ENCODE assay signal across 8 cellular contexts in genomic region chr7:134986363-134987231, GRCh38. TPM values are rescaled to one million over a fixed set of nuclear protein-coding genes. Genes with fewer than 3 reads are reported as not detected.
A peak's percentile ranks its signal among the peaks of the same experiment; 100 is the strongest.
DNase-seq lines count a peak whose midpoint lies in the region; ATAC-seq, FAIRE-seq and TF ChIP-seq lines count a peak whose summit lies in the region.

TSS of gene AGBL3 (plus strand) at chr7:134986508. CDS start at chr7:134987934, 1,426 bp downstream.

- FAIRE-seq in kidney (lab: Jason Lieb, UNC), result no peak

- H3K9me3 ChIP-seq in kidney (ENCODE audit: control insufficient read depth in 1 of 2, low read length in 2 of 2), result no peaks in the 10 kb centered on the region

- peaks cover 5 to 12% of the 10 kb centered on the region in 2 donors for H3K4me1 ChIP-seq in kidney (ENCODE audit: control insufficient read depth in 1 of 2, insufficient read depth in 1 of 2, low read depth in 1 of 2, low read length in 2 of 2)

- DNase-seq in AG10803 (ENCODE audit: low read depth) (peak; percentile 94), NCI-H345 (lab: John Stamatoyannopoulos, UW) (peak; percentile 97), cerebellar nuclear complex (lab: John Stamatoyannopoulos, UW) (peak; percentile 76 to 88), kidney (peak; percentile 98)
- DNase-seq in stimulated activated CD4-positive, alpha-beta T cell treated with anti-CD3 and anti-CD28 coated beads, Interleukin-15, amount 100 ng/mL, for 24 hours, result peak; percentile 95

- H3K9ac ChIP-seq in kidney (ENCODE audit: low read length in 2 of 2), result peak within 1 kb of the TSS; percentile 57 to 93

- peak within 1 kb of the TSS; percentile 91 to 97 for H3K27ac ChIP-seq in kidney (ENCODE audit: low read depth in 2 of 2, low read length in 2 of 2)

- intact Hi-C loops in kidney (cut with DNase I), result no loop called here

- peak; percentile 94 for ATAC-seq in GM19023 (IDR thresholded peaks at IDR 0.05; ENCODE audit: unreplicated experiment)
- peak; percentile 91 for ATAC-seq in HG03280 (IDR thresholded peaks at IDR 0.05; ENCODE audit: unreplicated experiment)
- ATAC-seq in activated CD4-positive, CD25-positive, alpha-beta regulatory T cell treated with anti-CD3 and anti-CD28 coated beads, Interleukin-2, amount 50 U/mL, for 24 hours, result peak; percentile 94 to 96

- TF ChIP-seq CTCF in AG10803 (conservative IDR thresholded peaks at IDR 0.05; ENCODE audit: low read length), result peak; percentile 57
- TF ChIP-seq CTCF in kidney (IDR thresholded peaks at IDR 0.05; ENCODE audit: borderline replicate concordance, extremely low read depth, insufficient read depth), result peak; percentile 40

- no peaks in the 10 kb centered on the region for H3K36me3 ChIP-seq in kidney (ENCODE audit: control insufficient read depth in 1 of 2, insufficient read depth in 2 of 2, low read length in 2 of 2)

- H3K4me3 ChIP-seq in AG10803 (ENCODE audit: low read length) (peak within 1 kb of the TSS; percentile 87), kidney (ENCODE audit: low read length in 2 of 2) (peak within 1 kb of the TSS; percentile 80 to 82)

RNA-seq across cellular contexts. Expression of gene AGBL3, which starts in this region (rescaled TPM):
- total RNA-seq in kidney, result 7.6 TPM
- polyA plus RNA-seq in kidney (ENCODE audit: insufficient read depth, low read depth, low replicate concordance), result 2.1 TPM

Comparison
In these comparisons a context has a peak if more than half of its experiments do, and no peak if none do; other contexts are left out.
1. Peak in every context shown above with its lines: DNase-seq, ATAC-seq, H3K4me3 ChIP-seq and H3K27ac ChIP-seq.